In genomic region chr10:77553966-77554365, GRCh38 we compare ENCODE assay signal across 2 cellular contexts.
TF ChIP-seq lines count a peak whose summit lies in the region.

No MANE protein-coding gene starts in this region.

TF ChIP-seq in liver, 16 proteins besides CTCF, POLR2A, EP300 and RAD21 (continued from another document):
- no peak for TF ChIP-seq MAX (IDR thresholded peaks at IDR 0.05)
- TF ChIP-seq, protein P1, sequence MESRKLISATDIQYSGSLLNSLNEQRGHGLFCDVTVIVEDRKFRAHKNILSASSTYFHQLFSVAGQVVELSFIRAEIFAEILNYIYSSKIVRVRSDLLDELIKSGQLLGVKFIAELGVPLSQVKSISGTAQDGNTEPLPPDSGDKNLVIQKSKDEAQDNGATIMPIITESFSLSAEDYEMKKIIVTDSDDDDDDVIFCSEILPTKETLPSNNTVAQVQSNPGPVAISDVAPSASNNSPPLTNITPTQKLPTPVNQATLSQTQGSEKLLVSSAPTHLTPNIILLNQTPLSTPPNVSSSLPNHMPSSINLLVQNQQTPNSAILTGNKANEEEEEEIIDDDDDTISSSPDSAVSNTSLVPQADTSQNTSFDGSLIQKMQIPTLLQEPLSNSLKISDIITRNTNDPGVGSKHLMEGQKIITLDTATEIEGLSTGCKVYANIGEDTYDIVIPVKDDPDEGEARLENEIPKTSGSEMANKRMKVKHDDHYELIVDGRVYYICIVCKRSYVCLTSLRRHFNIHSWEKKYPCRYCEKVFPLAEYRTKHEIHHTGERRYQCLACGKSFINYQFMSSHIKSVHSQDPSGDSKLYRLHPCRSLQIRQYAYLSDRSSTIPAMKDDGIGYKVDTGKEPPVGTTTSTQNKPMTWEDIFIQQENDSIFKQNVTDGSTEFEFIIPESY (IDR thresholded peaks at IDR 0.05), result no peak
- peak; percentile 25 to 64 for TF ChIP-seq HNF4A (conservative IDR thresholded peaks at IDR 0.05)
- peak; percentile 14 for TF ChIP-seq HNF4G (IDR thresholded peaks at IDR 0.05)
- TF ChIP-seq EGR1 (IDR thresholded peaks at IDR 0.05; ENCODE audit: low read depth in 2 of 2), result no peak
- TF ChIP-seq NR2F2 (IDR thresholded peaks at IDR 0.05), result no peak
- TF ChIP-seq, protein P2, sequence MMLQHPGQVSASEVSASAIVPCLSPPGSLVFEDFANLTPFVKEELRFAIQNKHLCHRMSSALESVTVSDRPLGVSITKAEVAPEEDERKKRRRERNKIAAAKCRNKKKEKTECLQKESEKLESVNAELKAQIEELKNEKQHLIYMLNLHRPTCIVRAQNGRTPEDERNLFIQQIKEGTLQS (IDR thresholded peaks at IDR 0.05), result no peak
- peak; percentile 66 for TF ChIP-seq SP1 (IDR thresholded peaks at IDR 0.05)
- TF ChIP-seq JUND (IDR thresholded peaks at IDR 0.05), result no peak
- TF ChIP-seq FOXA2 (IDR thresholded peaks at IDR 0.05), result no peak
- no peak for TF ChIP-seq TAF1 (conservative IDR thresholded peaks at IDR 0.05)
- TF ChIP-seq YY1 (IDR thresholded peaks at IDR 0.05), result no peak
- TF ChIP-seq FOXA1 (IDR thresholded peaks at IDR 0.05), result no peak

TF ChIP-seq in HepG2, 621 proteins besides CTCF, POLR2A, EP300 and RAD21 (continued from another document):
- TF ChIP-seq, protein P3, sequence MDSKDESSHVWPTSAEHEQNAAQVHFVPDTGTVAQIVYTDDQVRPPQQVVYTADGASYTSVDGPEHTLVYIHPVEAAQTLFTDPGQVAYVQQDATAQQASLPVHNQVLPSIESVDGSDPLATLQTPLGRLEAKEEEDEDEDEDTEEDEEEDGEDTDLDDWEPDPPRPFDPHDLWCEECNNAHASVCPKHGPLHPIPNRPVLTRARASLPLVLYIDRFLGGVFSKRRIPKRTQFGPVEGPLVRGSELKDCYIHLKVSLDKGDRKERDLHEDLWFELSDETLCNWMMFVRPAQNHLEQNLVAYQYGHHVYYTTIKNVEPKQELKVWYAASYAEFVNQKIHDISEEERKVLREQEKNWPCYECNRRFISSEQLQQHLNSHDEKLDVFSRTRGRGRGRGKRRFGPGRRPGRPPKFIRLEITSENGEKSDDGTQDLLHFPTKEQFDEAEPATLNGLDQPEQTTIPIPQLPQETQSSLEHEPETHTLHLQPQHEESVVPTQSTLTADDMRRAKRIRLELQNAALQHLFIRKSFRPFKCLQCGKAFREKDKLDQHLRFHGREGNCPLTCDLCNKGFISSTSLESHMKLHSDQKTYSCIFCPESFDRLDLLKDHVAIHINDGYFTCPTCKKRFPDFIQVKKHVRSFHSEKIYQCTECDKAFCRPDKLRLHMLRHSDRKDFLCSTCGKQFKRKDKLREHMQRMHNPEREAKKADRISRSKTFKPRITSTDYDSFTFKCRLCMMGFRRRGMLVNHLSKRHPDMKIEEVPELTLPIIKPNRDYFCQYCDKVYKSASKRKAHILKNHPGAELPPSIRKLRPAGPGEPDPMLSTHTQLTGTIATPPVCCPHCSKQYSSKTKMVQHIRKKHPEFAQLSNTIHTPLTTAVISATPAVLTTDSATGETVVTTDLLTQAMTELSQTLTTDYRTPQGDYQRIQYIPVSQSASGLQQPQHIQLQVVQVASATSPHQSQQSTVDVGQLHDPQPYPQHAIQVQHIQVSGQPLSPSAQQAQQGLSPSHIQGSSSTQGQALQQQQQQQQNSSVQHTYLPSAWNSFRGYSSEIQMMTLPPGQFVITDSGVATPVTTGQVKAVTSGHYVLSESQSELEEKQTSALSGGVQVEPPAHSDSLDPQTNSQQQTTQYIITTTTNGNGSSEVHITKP (CRISPR knock-in tag; IDR thresholded peaks at IDR 0.05; ENCODE audit: low read depth), result no peak
- TF ChIP-seq GATAD1 (CRISPR knock-in tag; IDR thresholded peaks at IDR 0.05), result no peak
- no peak for TF ChIP-seq ZSCAN30 (CRISPR knock-in tag; IDR thresholded peaks at IDR 0.05)
- TF ChIP-seq ZNF562 (CRISPR knock-in tag; IDR thresholded peaks at IDR 0.05; ENCODE audit: borderline replicate concordance), result no peak
- TF ChIP-seq ZNF800 (CRISPR knock-in tag; IDR thresholded peaks at IDR 0.05), result no peak
